Comparison of ENCODE assay signal across 10 cellular contexts in genomic region chr6:149054559-149055194, GRCh38.
DNase-seq lines count a peak whose midpoint lies in the region; ATAC-seq, FAIRE-seq and TF ChIP-seq lines count a peak whose summit lies in the region.
"Had no signal": no experiment of that assay in that cellular context is flagged by ENCODE, and none has a peak within 500 bp of the region (broad histone marks: within the 10 kb centered on the region; RNA-seq: fewer than 3 reads in every experiment).

No MANE protein-coding gene starts in this region.

- H3K9me3 ChIP-seq in CD4-positive, alpha-beta memory T cell (ENCODE audit: control insufficient read depth in 1 of 2, low read length in 2 of 2): no peaks in the 10 kb centered on the region
- H3K9me3 ChIP-seq in astrocyte (ENCODE audit: insufficient read depth, low read depth, low read length): no peaks in the 10 kb centered on the region
- no peaks in the 10 kb centered on the region for H3K9me3 ChIP-seq in gastrocnemius medialis

- intact Hi-C loops in CD4-positive, alpha-beta memory T cell (cut with micrococcal nuclease): no loop called here
- intact Hi-C loops in gastrocnemius medialis (cut with DNase I; ENCODE audit: low total_unique reads): no loop called here
- intact Hi-C loops in activated T-helper 1 cell treated with anti-CD3 and anti-CD28 coated beads, Interleukin-12 subunit alpha, Interleukin-12 subunit beta, Interleukin-2, Interleukin-4 antibody, amounts not matched to agents 30 ng/mL and 10 ng/mL and 1 ng/mL, durations not matched to agents 14 hours and 24 hours and 36 hours (cut with micrococcal nuclease): no loop called here

- no peak overlapping the region for H3K9ac ChIP-seq in astrocyte (ENCODE audit: low read length)

- no peaks in the 10 kb centered on the region for H3K79me2 ChIP-seq in astrocyte (ENCODE audit: insufficient read depth, low read length)

- no peak for TF ChIP-seq POLR2A in gastrocnemius medialis (IDR thresholded peaks at IDR 0.05)

- no peak overlapping the region for H2AFZ ChIP-seq in astrocyte (ENCODE audit: low read depth, low read length)

- H3K4me3 Mint-ChIP-seq in CD4-positive, alpha-beta memory T cell: no peak overlapping the region
- H3K4me3 Mint-ChIP-seq in astrocyte (ENCODE audit: unreplicated experiment): no peak overlapping the region
- H3K4me3 Mint-ChIP-seq in activated T-helper 1 cell treated with anti-CD3 and anti-CD28 coated beads, Interleukin-12 subunit alpha, Interleukin-12 subunit beta, Interleukin-2, Interleukin-4 antibody, amounts not matched to agents 30 ng/mL and 10 ng/mL and 1 ng/mL, durations not matched to agents 14 hours and 24 hours and 36 hours: no peak overlapping the region

- no peaks in the 10 kb centered on the region for H3K9me3 Mint-ChIP-seq in CD4-positive, alpha-beta memory T cell
- H3K9me3 Mint-ChIP-seq in astrocyte (ENCODE audit: unreplicated experiment): peaks cover 2% of the 10 kb centered on the region
- peaks cover 4% of the 10 kb centered on the region for H3K9me3 Mint-ChIP-seq in activated T-helper 1 cell treated with anti-CD3 and anti-CD28 coated beads, Interleukin-12 subunit alpha, Interleukin-12 subunit beta, Interleukin-2, Interleukin-4 antibody, amounts not matched to agents 30 ng/mL and 10 ng/mL and 1 ng/mL, durations not matched to agents 14 hours and 24 hours and 36 hours

- FAIRE-seq in astrocyte (lab: Jason Lieb, UNC): no peak

- no peak overlapping the region for H3K4me2 ChIP-seq in astrocyte (ENCODE audit: low read length)

- in situ Hi-C loops in gastrocnemius medialis (cut with MboI; ENCODE audit: low sequenced_read_pairs in 4 of 4): no loop called here

- ATAC-seq in GM19438 (IDR thresholded peaks at IDR 0.05; ENCODE audit: low read depth, unreplicated experiment) (peak; percentile 93), HG03025 (IDR thresholded peaks at IDR 0.05; ENCODE audit: low FRiP score, unreplicated experiment) (peak; percentile 69), gastrocnemius medialis (no peak), foreskin keratinocyte (no peak)
- ATAC-seq in activated CD4-positive, CD25-positive, alpha-beta regulatory T cell treated with anti-CD3 and anti-CD28 coated beads, Interleukin-2, amount 50 U/mL, for 24 hours: no peak

- H3K27ac Mint-ChIP-seq in CD4-positive, alpha-beta memory T cell: peak overlapping the region in 5 of 7 donors; percentile 11 to 73 (median 37)
- peak overlapping the region; percentile 38 for H3K27ac Mint-ChIP-seq in astrocyte (ENCODE audit: unreplicated experiment)
- H3K27ac Mint-ChIP-seq in activated T-helper 1 cell treated with anti-CD3 and anti-CD28 coated beads, Interleukin-12 subunit alpha, Interleukin-12 subunit beta, Interleukin-2, Interleukin-4 antibody, amounts not matched to agents 30 ng/mL and 10 ng/mL and 1 ng/mL, durations not matched to agents 14 hours and 24 hours and 36 hours: no peak overlapping the region

- peaks cover 17 to 38% (median 31%) of the 10 kb centered on the region in 4 donors for H3K4me1 Mint-ChIP-seq in CD4-positive, alpha-beta memory T cell
- peaks cover 26% of the 10 kb centered on the region for H3K4me1 Mint-ChIP-seq in astrocyte (ENCODE audit: low read depth, unreplicated experiment)
- H3K4me1 Mint-ChIP-seq in activated T-helper 1 cell treated with anti-CD3 and anti-CD28 coated beads, Interleukin-12 subunit alpha, Interleukin-12 subunit beta, Interleukin-2, Interleukin-4 antibody, amounts not matched to agents 30 ng/mL and 10 ng/mL and 1 ng/mL, durations not matched to agents 14 hours and 24 hours and 36 hours (ENCODE audit: low read depth): peaks cover 30% of the 10 kb centered on the region

- TF ChIP-seq CTCF in astrocyte (IDR thresholded peaks at IDR 0.05; ENCODE audit: insufficient read depth, low read depth, low read length): no peak
- no peak for TF ChIP-seq CTCF in gastrocnemius medialis (IDR thresholded peaks at IDR 0.05 in 4 of 5, conservative IDR thresholded peaks at IDR 0.05 in 1 of 5)
- TF ChIP-seq CTCF in foreskin keratinocyte (conservative IDR thresholded peaks at IDR 0.05): no peak

- no peaks in the 10 kb centered on the region for H3K27me3 Mint-ChIP-seq in CD4-positive, alpha-beta memory T cell
- H3K27me3 Mint-ChIP-seq in astrocyte (ENCODE audit: low read depth, unreplicated experiment): no peaks in the 10 kb centered on the region
- no peaks in the 10 kb centered on the region for H3K27me3 Mint-ChIP-seq in activated T-helper 1 cell treated with anti-CD3 and anti-CD28 coated beads, Interleukin-12 subunit alpha, Interleukin-12 subunit beta, Interleukin-2, Interleukin-4 antibody, amounts not matched to agents 30 ng/mL and 10 ng/mL and 1 ng/mL, durations not matched to agents 14 hours and 24 hours and 36 hours (ENCODE audit: insufficient read depth)

- no peaks in the 10 kb centered on the region for H3K27me3 ChIP-seq in CD4-positive, alpha-beta memory T cell (ENCODE audit: insufficient read depth, low read length)
- H3K27me3 ChIP-seq in astrocyte (ENCODE audit: insufficient read depth, low read length) (no peaks in the 10 kb centered on the region), gastrocnemius medialis (no peaks in the 10 kb centered on the region), foreskin keratinocyte (no peaks in the 10 kb centered on the region)

- POLR2A ChIA-PET in CD4-positive, alpha-beta memory T cell (lab: Charles Lee; ENCODE audit: partially characterized antibody): interaction anchor here (1.3 to 1.5 kb wide), 4 partner anchors 8 to 22 kb away, joined by 3 to 7 read pairs (median 6); no protein-coding TSS in a partner anchor

- H3K27ac ChIP-seq in CD4-positive, alpha-beta memory T cell (ENCODE audit: low read depth, low read length): no peak overlapping the region
- H3K27ac ChIP-seq in astrocyte (ENCODE audit: low read depth, low read length) (no peak overlapping the region), gastrocnemius medialis (no peak overlapping the region), foreskin keratinocyte (no peak overlapping the region)

- peaks cover 28% of the 10 kb centered on the region for H3K4me1 ChIP-seq in CD4-positive, alpha-beta memory T cell (ENCODE audit: insufficient read depth, low read length)
- peaks cover 11% of the 10 kb centered on the region for H3K4me1 ChIP-seq in astrocyte (ENCODE audit: insufficient read depth, low read length)
- H3K4me1 ChIP-seq in gastrocnemius medialis: no peaks in the 10 kb centered on the region
- no peaks in the 10 kb centered on the region for H3K4me1 ChIP-seq in foreskin keratinocyte

- H4K20me1 ChIP-seq in astrocyte (ENCODE audit: insufficient read depth, low read length): no peaks in the 10 kb centered on the region

- H3K36me3 ChIP-seq in CD4-positive, alpha-beta memory T cell (ENCODE audit: insufficient read depth, low read length): no peaks in the 10 kb centered on the region
- H3K36me3 ChIP-seq in astrocyte (ENCODE audit: insufficient read depth, low read length) (no peaks in the 10 kb centered on the region), gastrocnemius medialis (no peaks in the 10 kb centered on the region)

- DNase-seq in CD4-positive, alpha-beta memory T cell: no peak
- DNase-seq in astrocyte (ENCODE audit: low read depth): no peak
- no peak for DNase-seq in gastrocnemius medialis
- no peak for DNase-seq in foreskin keratinocyte
- DNase-seq in activated T-helper 1 cell treated with anti-CD3 and anti-CD28 coated beads, Interleukin-12 subunit alpha, Interleukin-12 subunit beta, Interleukin-2, Interleukin-4 antibody, amounts not matched to agents 30 ng/mL and 10 ng/mL and 1 ng/mL, durations not matched to agents 14 hours and 24 hours and 36 hours (ENCODE audit: low spot score): no peak
- DNase-seq: C1 segment of cervical spinal cord, H7 had no signal

- CTCF ChIA-PET in CD4-positive, alpha-beta memory T cell (lab: Charles Lee; ENCODE audit: partially characterized antibody): interaction anchor here (2.0 kb wide), 1 partner anchor 8 kb away, joined by 9 read pairs; no protein-coding TSS in a partner anchor

- no peak overlapping the region for H3K4me3 ChIP-seq in CD4-positive, alpha-beta memory T cell (ENCODE audit: low read length in 2 of 2)
- H3K4me3 ChIP-seq in astrocyte (ENCODE audit: insufficient read depth, low read depth, low read length) (no peak overlapping the region), gastrocnemius medialis (no peak overlapping the region)

- peaks cover 0 to 3% of the 10 kb centered on the region in 2 donors for H3K36me3 Mint-ChIP-seq in CD4-positive, alpha-beta memory T cell
- H3K36me3 Mint-ChIP-seq in astrocyte (ENCODE audit: low read depth, unreplicated experiment): no peaks in the 10 kb centered on the region
- peaks cover 8% of the 10 kb centered on the region for H3K36me3 Mint-ChIP-seq in activated T-helper 1 cell treated with anti-CD3 and anti-CD28 coated beads, Interleukin-12 subunit alpha, Interleukin-12 subunit beta, Interleukin-2, Interleukin-4 antibody, amounts not matched to agents 30 ng/mL and 10 ng/mL and 1 ng/mL, durations not matched to agents 14 hours and 24 hours and 36 hours (ENCODE audit: low read depth)

Comparison
In these comparisons a context has a peak if more than half of its experiments do, and no peak if none do; other contexts are left out.
1. ATAC-seq: peak in GM19438 (single experiment) and HG03025 (single experiment); none in gastrocnemius medialis (0 of 2), activated CD4-positive, CD25-positive, alpha-beta regulatory T cell treated with anti-CD3 and anti-CD28 coated beads, Interleukin-2, amount 50 U/mL, for 24 hours (0 of 2) and foreskin keratinocyte (single experiment).